Comparison of ENCODE assay signal across 18 cellular contexts in genomic region chr1:157006676-157007075, GRCh38.
"Had no signal": no experiment of that assay in that cellular context is flagged by ENCODE, and none has a peak within 500 bp of the region (broad histone marks: within the 10 kb centered on the region; RNA-seq: fewer than 3 reads in every experiment).

No MANE protein-coding gene starts in this region.

- DNase-seq: dorsolateral prefrontal cortex; effector CD4-positive, alpha-beta T cell; gastrocnemius medialis; mesenchymal stem cell; mucosa of descending colon; naive thymus-derived CD4-positive, alpha-beta T cell; sigmoid colon; stimulated activated CD4-positive, alpha-beta T cell treated with anti-CD3 and anti-CD28 coated beads, Interleukin-2, amount 100 ng/mL, for 24 hours; stimulated activated CD4-positive, alpha-beta T cell treated with anti-CD3 and anti-CD28 coated beads, Interleukin-4, amount 100 ng/mL, for 24 hours; stimulated activated naive CD8-positive, alpha-beta T cell treated with anti-CD3 and anti-CD28 coated beads, Interleukin-15, Interleukin-2, amounts not matched to agents 100 U/mL and 50 U/mL, for 24 hours; substantia nigra; testis; upper lobe of right lung; uterus had no signal

- H3K4me1 ChIP-seq: uterus had no signal

- H3K27me3 ChIP-seq: dorsolateral prefrontal cortex, gastrocnemius medialis, right atrium auricular region, sigmoid colon, testis, tibial nerve, upper lobe of right lung, uterus had no signal

- H3K4me3 ChIP-seq: dorsolateral prefrontal cortex, gastrocnemius medialis, mucosa of descending colon, prostate gland, right atrium auricular region, sigmoid colon, testis, tibial nerve, upper lobe of right lung, uterus had no signal

- H3K36me3 ChIP-seq: gastrocnemius medialis, prostate gland, right atrium auricular region, sigmoid colon, tibial nerve, upper lobe of right lung, uterus had no signal

- H3K9me3 ChIP-seq: gastrocnemius medialis, mucosa of descending colon, prostate gland, right atrium auricular region, sigmoid colon, testis, tibial nerve, upper lobe of right lung, uterus had no signal

- ATAC-seq: gastrocnemius medialis; mucosa of descending colon; naive thymus-derived CD4-positive, alpha-beta T cell; stimulated activated effector memory CD8-positive, alpha-beta T cell treated with anti-CD3 and anti-CD28 coated beads, Interleukin-12 subunit alpha, Interleukin-12 subunit beta, amount 100 ng/mL, for 72 hours; stimulated activated naive CD8-positive, alpha-beta T cell treated with anti-CD3 and anti-CD28 coated beads, Interleukin-15, Interleukin-2, amounts not matched to agents 100 U/mL and 50 U/mL, for 24 hours; upper lobe of right lung had no signal

- H3K27ac ChIP-seq: dorsolateral prefrontal cortex, gastrocnemius medialis, prostate gland, right atrium auricular region, sigmoid colon, testis, tibial nerve, upper lobe of right lung, uterus had no signal
